ENCODE assay signal across 10 cellular contexts in the genomic region with DNA sequence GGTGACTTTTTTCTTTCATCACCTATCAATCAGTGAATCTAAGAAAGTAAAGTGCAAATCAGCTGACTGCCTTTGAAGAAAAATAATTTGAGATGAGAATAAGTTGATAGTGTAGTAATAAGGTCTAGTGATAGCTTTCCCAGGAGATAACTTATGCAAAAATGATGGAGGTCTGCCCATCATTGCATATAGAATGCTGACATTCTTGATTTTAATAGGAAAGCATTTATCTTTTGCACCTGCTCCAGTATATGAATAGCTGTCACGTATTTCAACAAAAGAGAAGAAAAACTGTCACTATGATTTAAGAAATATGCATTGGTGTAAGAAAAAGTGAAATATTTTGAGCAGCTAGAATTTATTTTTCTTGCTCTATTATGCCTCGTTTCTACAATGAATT. TPM values are rescaled to one million over a fixed set of nuclear protein-coding genes. Genes with fewer than 3 reads are reported as not detected.
"Had no signal": no experiment of that assay in that cellular context is flagged by ENCODE, and none has a peak within 500 bp of the region (broad histone marks: within the 10 kb centered on the region; RNA-seq: fewer than 3 reads in every experiment).

No MANE protein-coding gene starts in this region.

- H3K27ac ChIP-seq: GM23248, HL-60 had no signal

- H3K4me3 ChIP-seq: GM23248 had no signal

- H3K4me1 Mint-ChIP-seq: IgD-negative memory B cell had no signal

- H3K9me3 Mint-ChIP-seq: H9, IgD-negative memory B cell had no signal

- H3K27ac Mint-ChIP-seq: H9, IgD-negative memory B cell had no signal

- ATAC-seq: HepG2 had no signal

- H3K36me3 Mint-ChIP-seq: IgD-negative memory B cell had no signal

- DNase-seq: GM23248, GOT3, H9, HCEC 1CT, KBM-7 had no signal

- H3K4me3 Mint-ChIP-seq: H9, IgD-negative memory B cell had no signal

RNA-seq across cellular contexts. Expression of a gene that starts 46.8 kb away (rescaled TPM):
- total RNA-seq: GM23248, H4, H9, HepG2, HT1080 had no signal
